8 cellular contexts compared by ENCODE assay signal in the genomic region with DNA sequence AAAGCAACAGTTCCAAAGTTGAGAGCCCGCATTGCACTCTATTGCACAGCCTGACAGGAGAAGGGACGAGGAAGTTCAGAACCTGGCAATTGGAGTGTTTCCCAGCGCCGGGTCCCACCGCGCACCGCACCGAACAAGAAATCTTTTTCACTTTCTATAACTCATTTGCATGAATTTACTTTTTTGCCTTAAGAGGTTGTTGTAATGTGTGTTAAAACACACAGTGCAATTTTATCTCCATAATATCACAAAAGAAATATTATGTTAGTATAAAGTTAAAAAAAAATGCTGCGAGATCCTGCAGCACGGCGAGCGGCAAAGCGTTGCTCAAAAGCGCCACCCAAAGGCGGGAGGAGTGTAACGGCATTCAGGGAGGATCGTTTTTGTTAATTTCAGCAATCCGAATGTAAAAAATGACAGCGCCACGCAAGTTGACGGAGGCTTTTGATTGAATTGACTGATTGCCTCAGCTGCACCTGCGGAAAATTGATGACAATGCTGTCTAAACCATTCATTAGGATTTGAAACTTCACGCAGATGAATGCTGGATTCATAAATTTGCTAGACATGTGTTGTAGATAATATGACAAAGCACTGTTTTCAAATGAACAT.
DNase-seq lines count a peak whose midpoint lies in the region; ATAC-seq and TF ChIP-seq lines count a peak whose summit lies in the region.

No MANE protein-coding gene starts in this region.

- H3K9ac ChIP-seq in HUES6 (ENCODE audit: low read length): no peak overlapping the region
- H3K9ac ChIP-seq in iPS-18a (ENCODE audit: low read length): no peak overlapping the region

- no peak for ATAC-seq in HG03159 (IDR thresholded peaks at IDR 0.05; ENCODE audit: unreplicated experiment)

- no peak overlapping the region for H3K27ac ChIP-seq in HUES6 (ENCODE audit: low read depth, low read length)
- no peak overlapping the region for H3K27ac ChIP-seq in iPS-18a (ENCODE audit: low read length)

- H3K36me3 ChIP-seq in HUES6 (ENCODE audit: control insufficient read depth, insufficient read depth, low read length): no peaks in the 10 kb centered on the region
- no peaks in the 10 kb centered on the region for H3K36me3 ChIP-seq in iPS-18a (ENCODE audit: control insufficient read depth, low read depth, low read length)

- H3K27me3 ChIP-seq in HUES6 (ENCODE audit: control insufficient read depth, insufficient read depth, low read length) (peaks cover 29% of the 10 kb centered on the region), iPS-18a (ENCODE audit: control insufficient read depth, insufficient read depth, low read length) (peaks cover 19% of the 10 kb centered on the region)

- H3K9me3 ChIP-seq in HUES6 (ENCODE audit: control insufficient read depth, insufficient read depth, low read depth, low read length) (no peaks in the 10 kb centered on the region), iPS-18a (ENCODE audit: control insufficient read depth, low read depth, low read length) (no peaks in the 10 kb centered on the region)

- TF ChIP-seq CTCF in AG09319 (IDR thresholded peaks at IDR 0.05; ENCODE audit: low read depth, low read length): peak; percentile 67

- DNase-seq in AG09319 (ENCODE audit: extremely low read depth, low read depth) (no peak), amygdala (lab: John Stamatoyannopoulos, UW) (peak in 30 of 56 donors; percentile 1 to 57 (median 12)), SKM-1 treated with dmso at 0.1 percent for 144 hours (lab: John Stamatoyannopoulos, UW; ENCODE audit: unreplicated experiment) (no peak), activated gamma-delta T cell treated with Interleukin-2 at 50 U/mL for 16 hours (no peak)
- DNase-seq in stimulated activated CD4-positive, alpha-beta T cell treated with anti-CD3 and anti-CD28 coated beads, Interleukin-15, amount 100 ng/mL, for 24 hours: peak; percentile 52

- no peaks in the 10 kb centered on the region; the same call in 1 of the 2 replicates for H3K4me1 ChIP-seq in HUES6 (ENCODE audit: control insufficient read depth, insufficient read depth, low read length)
- peaks cover 9% of the 10 kb centered on the region for H3K4me1 ChIP-seq in iPS-18a (ENCODE audit: control insufficient read depth, low read depth, low read length)

- H3K4me3 ChIP-seq in HUES6 (ENCODE audit: low read depth, low read length) (peak overlapping the region; percentile 67), iPS-18a (ENCODE audit: low read length) (peak overlapping the region; percentile 72)

Comparison
In these comparisons a context has a peak if more than half of its experiments do, and no peak if none do; other contexts are left out.
1. DNase-seq: peak in amygdala (30 of 56) and stimulated activated CD4-positive, alpha-beta T cell treated with anti-CD3 and anti-CD28 coated beads, Interleukin-15, amount 100 ng/mL, for 24 hours (single experiment); none in AG09319 (single experiment), SKM-1 treated with dmso at 0.1 percent for 144 hours (single experiment) and activated gamma-delta T cell treated with Interleukin-2 at 50 U/mL for 16 hours (single experiment).